Comparison of ENCODE assay signal across 1 cellular context in genomic region chr10:28254290-28254985, GRCh38.
TF ChIP-seq lines count a peak whose summit lies in the region.

No MANE protein-coding gene starts in this region.

TF ChIP-seq in HEK293, 187 proteins besides CTCF, POLR2A, EP300 and RAD21 (continued from another document and continues in another):
- TF ChIP-seq ZNF513 (tag by site-specific recombination; IDR thresholded peaks at IDR 0.05) (no peak), ZNF654 (tag by site-specific recombination; IDR thresholded peaks at IDR 0.05; ENCODE audit: low read depth) (no peak), ZNF664 (tag by site-specific recombination; IDR thresholded peaks at IDR 0.05) (peak; percentile 64; the same call in 1 of the 2 replicates), ZNF677 (tag by site-specific recombination; IDR thresholded peaks at IDR 0.05) (no peak), ZIC2 (tag by site-specific recombination; IDR thresholded peaks at IDR 0.05) (0 out of 2 replicates have a peak, but pooled peaks have one; percentile 30), ZNF133 (tag by site-specific recombination; IDR thresholded peaks at IDR 0.05) (no peak), ZNF843 (tag by site-specific recombination; IDR thresholded peaks at IDR 0.05) (peak; percentile 70), ZNF280C (tag by site-specific recombination; IDR thresholded peaks at IDR 0.05) (no peak), ZNF350 (tag by site-specific recombination; IDR thresholded peaks at IDR 0.05) (no peak), ZNF239 (tag by site-specific recombination; IDR thresholded peaks at IDR 0.05) (no peak), ELK4 (IDR thresholded peaks at IDR 0.05; ENCODE audit: borderline replicate concordance, low read depth, low read length) (no peak), ZSCAN4 (tag by site-specific recombination; IDR thresholded peaks at IDR 0.05) (no peak), ZNF174 (tag by site-specific recombination; IDR thresholded peaks at IDR 0.05) (no peak), ZNF501 (tag by site-specific recombination; IDR thresholded peaks at IDR 0.05) (no peak; the same call in 1 of the 2 replicates), ZNF600 (tag by site-specific recombination; IDR thresholded peaks at IDR 0.05) (peak; percentile 88), ZNF391 (tag by site-specific recombination; IDR thresholded peaks at IDR 0.05; ENCODE audit: borderline replicate concordance, low read depth) (no peak), YY2 (tag by site-specific recombination; IDR thresholded peaks at IDR 0.05) (no peak), ZNF660 (tag by site-specific recombination; IDR thresholded peaks at IDR 0.05) (no peak), ZBTB44 (tag by site-specific recombination; IDR thresholded peaks at IDR 0.05) (no peak), ZNF514 (tag by site-specific recombination; IDR thresholded peaks at IDR 0.05) (no peak), ZFP41 (tag by site-specific recombination; IDR thresholded peaks at IDR 0.05; ENCODE audit: borderline replicate concordance) (no peak), ZNF280D (tag by site-specific recombination; IDR thresholded peaks at IDR 0.05) (no peak), HOXA7 (CRISPR knock-in tag; IDR thresholded peaks at IDR 0.05; ENCODE audit: borderline replicate concordance) (no peak), IKZF3 (tag by site-specific recombination; IDR thresholded peaks at IDR 0.05) (peak; percentile 42; the same call in 1 of the 2 replicates), ZNF394 (tag by site-specific recombination; IDR thresholded peaks at IDR 0.05; ENCODE audit: borderline replicate concordance) (0 out of 2 replicates have a peak, but pooled peaks have one; percentile 45), ZNF426 (tag by site-specific recombination; IDR thresholded peaks at IDR 0.05) (no peak), ZNF112 (tag by site-specific recombination; IDR thresholded peaks at IDR 0.05) (no peak), ZNF707 (tag by site-specific recombination; IDR thresholded peaks at IDR 0.05) (no peak), ZNF645 (tag by site-specific recombination; IDR thresholded peaks at IDR 0.05) (no peak), KLF8 (tag by site-specific recombination; IDR thresholded peaks at IDR 0.05) (peak; percentile 46; the same call in 1 of the 2 replicates), ZNF311 (tag by site-specific recombination; IDR thresholded peaks at IDR 0.05; ENCODE audit: borderline replicate concordance) (no peak), ZNF175 (tag by site-specific recombination; IDR thresholded peaks at IDR 0.05) (no peak), ZNF76 (tag by site-specific recombination; IDR thresholded peaks at IDR 0.05; ENCODE audit: borderline replicate concordance, low read depth) (no peak), ZNF140 (tag by site-specific recombination; IDR thresholded peaks at IDR 0.05) (no peak), TRIM28 (IDR thresholded peaks at IDR 0.05; ENCODE audit: borderline replicate concordance, low read length) (no peak)
- TF ChIP-seq, protein P1, sequence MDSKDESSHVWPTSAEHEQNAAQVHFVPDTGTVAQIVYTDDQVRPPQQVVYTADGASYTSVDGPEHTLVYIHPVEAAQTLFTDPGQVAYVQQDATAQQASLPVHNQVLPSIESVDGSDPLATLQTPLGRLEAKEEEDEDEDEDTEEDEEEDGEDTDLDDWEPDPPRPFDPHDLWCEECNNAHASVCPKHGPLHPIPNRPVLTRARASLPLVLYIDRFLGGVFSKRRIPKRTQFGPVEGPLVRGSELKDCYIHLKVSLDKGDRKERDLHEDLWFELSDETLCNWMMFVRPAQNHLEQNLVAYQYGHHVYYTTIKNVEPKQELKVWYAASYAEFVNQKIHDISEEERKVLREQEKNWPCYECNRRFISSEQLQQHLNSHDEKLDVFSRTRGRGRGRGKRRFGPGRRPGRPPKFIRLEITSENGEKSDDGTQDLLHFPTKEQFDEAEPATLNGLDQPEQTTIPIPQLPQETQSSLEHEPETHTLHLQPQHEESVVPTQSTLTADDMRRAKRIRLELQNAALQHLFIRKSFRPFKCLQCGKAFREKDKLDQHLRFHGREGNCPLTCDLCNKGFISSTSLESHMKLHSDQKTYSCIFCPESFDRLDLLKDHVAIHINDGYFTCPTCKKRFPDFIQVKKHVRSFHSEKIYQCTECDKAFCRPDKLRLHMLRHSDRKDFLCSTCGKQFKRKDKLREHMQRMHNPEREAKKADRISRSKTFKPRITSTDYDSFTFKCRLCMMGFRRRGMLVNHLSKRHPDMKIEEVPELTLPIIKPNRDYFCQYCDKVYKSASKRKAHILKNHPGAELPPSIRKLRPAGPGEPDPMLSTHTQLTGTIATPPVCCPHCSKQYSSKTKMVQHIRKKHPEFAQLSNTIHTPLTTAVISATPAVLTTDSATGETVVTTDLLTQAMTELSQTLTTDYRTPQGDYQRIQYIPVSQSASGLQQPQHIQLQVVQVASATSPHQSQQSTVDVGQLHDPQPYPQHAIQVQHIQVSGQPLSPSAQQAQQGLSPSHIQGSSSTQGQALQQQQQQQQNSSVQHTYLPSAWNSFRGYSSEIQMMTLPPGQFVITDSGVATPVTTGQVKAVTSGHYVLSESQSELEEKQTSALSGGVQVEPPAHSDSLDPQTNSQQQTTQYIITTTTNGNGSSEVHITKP (tag by site-specific recombination; IDR thresholded peaks at IDR 0.05): peak; percentile 65; the same call in 1 of the 2 replicates
- TF ChIP-seq, protein P2, sequence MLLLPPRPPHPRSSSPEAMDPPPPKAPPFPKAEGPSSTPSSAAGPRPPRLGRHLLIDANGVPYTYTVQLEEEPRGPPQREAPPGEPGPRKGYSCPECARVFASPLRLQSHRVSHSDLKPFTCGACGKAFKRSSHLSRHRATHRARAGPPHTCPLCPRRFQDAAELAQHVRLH (tag by site-specific recombination; IDR thresholded peaks at IDR 0.05): no peak
- TF ChIP-seq, protein P3, sequence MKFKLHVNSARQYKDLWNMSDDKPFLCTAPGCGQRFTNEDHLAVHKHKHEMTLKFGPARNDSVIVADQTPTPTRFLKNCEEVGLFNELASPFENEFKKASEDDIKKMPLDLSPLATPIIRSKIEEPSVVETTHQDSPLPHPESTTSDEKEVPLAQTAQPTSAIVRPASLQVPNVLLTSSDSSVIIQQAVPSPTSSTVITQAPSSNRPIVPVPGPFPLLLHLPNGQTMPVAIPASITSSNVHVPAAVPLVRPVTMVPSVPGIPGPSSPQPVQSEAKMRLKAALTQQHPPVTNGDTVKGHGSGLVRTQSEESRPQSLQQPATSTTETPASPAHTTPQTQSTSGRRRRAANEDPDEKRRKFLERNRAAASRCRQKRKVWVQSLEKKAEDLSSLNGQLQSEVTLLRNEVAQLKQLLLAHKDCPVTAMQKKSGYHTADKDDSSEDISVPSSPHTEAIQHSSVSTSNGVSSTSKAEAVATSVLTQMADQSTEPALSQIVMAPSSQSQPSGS (tag by site-specific recombination; IDR thresholded peaks at IDR 0.05; ENCODE audit: low read depth): peak; percentile 87
- TF ChIP-seq, protein P4, sequence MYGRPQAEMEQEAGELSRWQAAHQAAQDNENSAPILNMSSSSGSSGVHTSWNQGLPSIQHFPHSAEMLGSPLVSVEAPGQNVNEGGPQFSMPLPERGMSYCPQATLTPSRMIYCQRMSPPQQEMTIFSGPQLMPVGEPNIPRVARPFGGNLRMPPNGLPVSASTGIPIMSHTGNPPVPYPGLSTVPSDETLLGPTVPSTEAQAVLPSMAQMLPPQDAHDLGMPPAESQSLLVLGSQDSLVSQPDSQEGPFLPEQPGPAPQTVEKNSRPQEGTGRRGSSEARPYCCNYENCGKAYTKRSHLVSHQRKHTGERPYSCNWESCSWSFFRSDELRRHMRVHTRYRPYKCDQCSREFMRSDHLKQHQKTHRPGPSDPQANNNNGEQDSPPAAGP (tag by site-specific recombination; IDR thresholded peaks at IDR 0.05): no peak
- TF ChIP-seq, protein P5, sequence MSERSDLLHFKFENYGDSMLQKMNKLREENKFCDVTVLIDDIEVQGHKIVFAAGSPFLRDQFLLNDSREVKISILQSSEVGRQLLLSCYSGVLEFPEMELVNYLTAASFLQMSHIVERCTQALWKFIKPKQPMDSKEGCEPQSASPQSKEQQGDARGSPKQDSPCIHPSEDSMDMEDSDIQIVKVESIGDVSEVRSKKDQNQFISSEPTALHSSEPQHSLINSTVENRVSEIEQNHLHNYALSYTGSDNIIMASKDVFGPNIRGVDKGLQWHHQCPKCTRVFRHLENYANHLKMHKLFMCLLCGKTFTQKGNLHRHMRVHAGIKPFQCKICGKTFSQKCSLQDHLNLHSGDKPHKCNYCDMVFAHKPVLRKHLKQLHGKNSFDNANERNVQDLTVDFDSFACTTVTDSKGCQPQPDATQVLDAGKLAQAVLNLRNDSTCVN (tag by site-specific recombination; optimal IDR thresholded peaks at IDR 0.05): no peak
